Comparison of ENCODE assay signal across 1 cellular context in genomic region chr21:28804089-28804670, GRCh38.
TF ChIP-seq lines count a peak whose summit lies in the region.

No MANE protein-coding gene starts in this region.

TF ChIP-seq in IMR-90, 13 proteins besides CTCF, POLR2A, EP300 and RAD21 (continued from another document):
- TF ChIP-seq NFE2L2 (IDR thresholded peaks at IDR 0.05; ENCODE audit: low read depth, low read length) = no peak
- TF ChIP-seq CEBPB (IDR thresholded peaks at IDR 0.05; ENCODE audit: low read depth, low read length) = no peak
- TF ChIP-seq MAFK (IDR thresholded peaks at IDR 0.05; ENCODE audit: low read depth, low read length) = no peak
- TF ChIP-seq RFX5 (IDR thresholded peaks at IDR 0.05; ENCODE audit: low read depth, low read length) = no peak
- TF ChIP-seq MXI1 (IDR thresholded peaks at IDR 0.05; ENCODE audit: borderline replicate concordance, low read depth, low read length) = no peak
- TF ChIP-seq MAZ (IDR thresholded peaks at IDR 0.05; ENCODE audit: borderline replicate concordance, low read depth, low read length) = no peak
- no peak for TF ChIP-seq ELK1 (IDR thresholded peaks at IDR 0.05; ENCODE audit: borderline replicate concordance, low read depth, low read length)
- TF ChIP-seq BHLHE40 (IDR thresholded peaks at IDR 0.05; ENCODE audit: low read depth, low read length) = no peak
- no peak for TF ChIP-seq CHD1 (IDR thresholded peaks at IDR 0.05; ENCODE audit: low read depth, low read length)
